In genomic region chr2:15588329-15588919, GRCh38 we compare ENCODE assay signal across 1 cellular context.
TF ChIP-seq lines count a peak whose summit lies in the region.

No MANE protein-coding gene starts in this region.

TF ChIP-seq in H1, 55 proteins besides CTCF, POLR2A, EP300 and RAD21 (continued from another document):
- TF ChIP-seq ATF2 (IDR thresholded peaks at IDR 0.05; ENCODE audit: low read length) (no peak), JUND (IDR thresholded peaks at IDR 0.05; ENCODE audit: low read length) (no peak), NANOG (IDR thresholded peaks at IDR 0.05; ENCODE audit: insufficient read depth, low read depth, low read length, poor library complexity, severe bottlenecking) (no peak), NRF1 (IDR thresholded peaks at IDR 0.05; ENCODE audit: low read depth, low read length) (no peak), SP2 (IDR thresholded peaks at IDR 0.05; ENCODE audit: low read length) (no peak), CBX8 (IDR thresholded peaks at IDR 0.05; ENCODE audit: borderline replicate concordance, low read depth, low read length) (no peak), TEAD4 (IDR thresholded peaks at IDR 0.05; ENCODE audit: low read depth, low read length) (no peak), SP1 (IDR thresholded peaks at IDR 0.05; ENCODE audit: low read depth, low read length) (no peak), YY1 (IDR thresholded peaks at IDR 0.05; ENCODE audit: low read depth, low read length) (no peak), USF2 (IDR thresholded peaks at IDR 0.05; ENCODE audit: low read length) (no peak), CEBPB (IDR thresholded peaks at IDR 0.05; ENCODE audit: low read depth, low read length) (no peak), JUN (IDR thresholded peaks at IDR 0.05; ENCODE audit: low read depth, low read length) (no peak), SUZ12 (IDR thresholded peaks at IDR 0.05; ENCODE audit: low read length) (no peak), TAF1 (IDR thresholded peaks at IDR 0.05; ENCODE audit: low read depth, low read length) (no peak), E2F6 (IDR thresholded peaks at IDR 0.05) (no peak), RXRA (IDR thresholded peaks at IDR 0.05; ENCODE audit: insufficient read depth, low read depth, low read length) (no peak)
